1 cellular context compared by ENCODE assay signal in genomic region chr3:123431007-123431657, GRCh38.
TF ChIP-seq lines count a peak whose summit lies in the region.

No MANE protein-coding gene starts in this region.

TF ChIP-seq in HepG2, 621 proteins besides CTCF, POLR2A, EP300 and RAD21 (continued from another document):
- TF ChIP-seq, protein P1, sequence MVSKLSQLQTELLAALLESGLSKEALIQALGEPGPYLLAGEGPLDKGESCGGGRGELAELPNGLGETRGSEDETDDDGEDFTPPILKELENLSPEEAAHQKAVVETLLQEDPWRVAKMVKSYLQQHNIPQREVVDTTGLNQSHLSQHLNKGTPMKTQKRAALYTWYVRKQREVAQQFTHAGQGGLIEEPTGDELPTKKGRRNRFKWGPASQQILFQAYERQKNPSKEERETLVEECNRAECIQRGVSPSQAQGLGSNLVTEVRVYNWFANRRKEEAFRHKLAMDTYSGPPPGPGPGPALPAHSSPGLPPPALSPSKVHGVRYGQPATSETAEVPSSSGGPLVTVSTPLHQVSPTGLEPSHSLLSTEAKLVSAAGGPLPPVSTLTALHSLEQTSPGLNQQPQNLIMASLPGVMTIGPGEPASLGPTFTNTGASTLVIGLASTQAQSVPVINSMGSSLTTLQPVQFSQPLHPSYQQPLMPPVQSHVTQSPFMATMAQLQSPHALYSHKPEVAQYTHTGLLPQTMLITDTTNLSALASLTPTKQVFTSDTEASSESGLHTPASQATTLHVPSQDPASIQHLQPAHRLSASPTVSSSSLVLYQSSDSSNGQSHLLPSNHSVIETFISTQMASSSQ (IDR thresholded peaks at IDR 0.05; ENCODE audit: low read depth), result 0 out of 2 replicates have a peak, but pooled peaks have one; percentile 19
- TF ChIP-seq, protein P1 (CRISPR knock-in tag; IDR thresholded peaks at IDR 0.05; ENCODE audit: borderline replicate concordance), result no peak
